ENCODE assay signal across 25 cellular contexts in genomic region chr10:100723180-100723579, GRCh38. TPM values are rescaled to one million over a fixed set of nuclear protein-coding genes. Genes with fewer than 3 reads are reported as not detected.
"Had no signal": no experiment of that assay in that cellular context is flagged by ENCODE, and none has a peak within 500 bp of the region (broad histone marks: within the 10 kb centered on the region; RNA-seq: fewer than 3 reads in every experiment).

No MANE protein-coding gene starts in this region.

- ATAC-seq: activated CD4-positive, CD25-positive, alpha-beta regulatory T cell treated with anti-CD3 and anti-CD28 coated beads, Interleukin-2, amount 50 U/mL, for 24 hours; activated CD8-positive, alpha-beta T cell treated with anti-CD3 and anti-CD28 coated beads, Interleukin-2, amount 10 ng/mL, durations not matched to agents 7 days and 5 days; effector memory CD8-positive, alpha-beta T cell; gastrocnemius medialis; natural killer cell; stimulated activated memory B cell treated with anti-CD40 and anti-IgM and Interleukin-4, amounts not matched to agents 10 μg/mL and 1 μg/mL and 100 μg/mL, for 72 hours had no signal

- H3K27me3 ChIP-seq: testis had no signal

- H3K27ac ChIP-seq: breast epithelium, dorsolateral prefrontal cortex, esophagus squamous epithelium, gastrocnemius medialis, left ventricle myocardium inferior, skin epidermis, testis, upper lobe of left lung had no signal

- H3K36me3 Mint-ChIP-seq: natural killer cell; stimulated activated memory B cell treated with anti-CD40 and anti-IgM and Interleukin-4, amounts not matched to agents 10 μg/mL and 1 μg/mL and 100 μg/mL, for 72 hours had no signal

- H3K4me3 Mint-ChIP-seq: activated CD4-positive, alpha-beta T cell treated with anti-CD3 and anti-CD28 coated beads, Interleukin-2, amount 10 ng/mL, durations not matched to agents 7 days and 5 days; activated CD8-positive, alpha-beta T cell treated with anti-CD3 and anti-CD28 coated beads, Interleukin-2, amount 10 ng/mL, durations not matched to agents 7 days and 5 days; central memory CD8-positive, alpha-beta T cell; natural killer cell had no signal

- H3K4me1 ChIP-seq: breast epithelium, gastrocnemius medialis, testis had no signal

- H3K9me3 Mint-ChIP-seq: activated CD4-positive, alpha-beta T cell treated with anti-CD3 and anti-CD28 coated beads, Interleukin-2, amount 10 ng/mL, durations not matched to agents 7 days and 5 days; activated naive CD8-positive, alpha-beta T cell treated with anti-CD3 and anti-CD28 coated beads, Interleukin-2, amount 10 ng/mL, durations not matched to agents 7 days and 5 days; central memory CD8-positive, alpha-beta T cell; effector memory CD8-positive, alpha-beta T cell; natural killer cell; stimulated activated memory B cell treated with anti-CD40 and anti-IgM and Interleukin-4, amounts not matched to agents 10 μg/mL and 1 μg/mL and 100 μg/mL, for 72 hours had no signal

- H3K4me3 ChIP-seq: dorsolateral prefrontal cortex, esophagus squamous epithelium, gastrocnemius medialis, left ventricle myocardium inferior, skin epidermis, upper lobe of left lung had no signal

- H3K9me3 ChIP-seq: breast epithelium, esophagus squamous epithelium, gastrocnemius medialis, left ventricle myocardium inferior, testis, upper lobe of left lung had no signal

- H3K27ac Mint-ChIP-seq: activated CD4-positive, alpha-beta T cell treated with anti-CD3 and anti-CD28 coated beads, Interleukin-2, amount 10 ng/mL, durations not matched to agents 7 days and 5 days; activated CD8-positive, alpha-beta T cell treated with anti-CD3 and anti-CD28 coated beads, Interleukin-2, amount 10 ng/mL, durations not matched to agents 7 days and 5 days; effector memory CD8-positive, alpha-beta T cell; natural killer cell; stimulated activated memory B cell treated with anti-CD40 and anti-IgM and Interleukin-4, amounts not matched to agents 10 μg/mL and 1 μg/mL and 100 μg/mL, for 72 hours had no signal

- H3K36me3 ChIP-seq: breast epithelium, esophagus squamous epithelium, gastrocnemius medialis, left ventricle myocardium inferior, upper lobe of left lung had no signal

- DNase-seq: activated CD4-positive, alpha-beta T cell treated with anti-CD3 and anti-CD28 coated beads, Interleukin-2, amount 10 ng/mL, durations not matched to agents 7 days and 5 days; activated CD8-positive, alpha-beta T cell treated with anti-CD3 and anti-CD28 coated beads, Interleukin-2, amount 10 ng/mL, durations not matched to agents 7 days and 5 days; activated naive CD4-positive, alpha-beta T cell treated with Interleukin-2 at 50 U/mL for 16 hours; activated naive CD8-positive, alpha-beta T cell treated with anti-CD3 and anti-CD28 coated beads, Interleukin-2, amount 10 ng/mL, durations not matched to agents 7 days and 5 days; activated T-cell treated with anti-CD3 and anti-CD28 coated beads, Interleukin-2, amount 50 U/mL, for 1 hour; amniotic stem cell; effector memory CD8-positive, alpha-beta T cell; esophagus squamous epithelium; gastrocnemius medialis; hippocampal formation; left ventricle myocardium inferior; midbrain; natural killer cell; nucleus accumbens; stimulated activated CD4-positive, alpha-beta T cell treated with anti-CD3 and anti-CD28 coated beads, Interleukin-2, amount 100 ng/mL, for 24 hours; testis had no signal

RNA-seq across cellular contexts. Expression of gene PAX2, which starts 22.2 kb away (rescaled TPM):
- total RNA-seq: activated CD4-positive, alpha-beta T cell treated with anti-CD3 and anti-CD28 coated beads, Interleukin-2, amount 10 ng/mL, durations not matched to agents 7 days and 5 days; activated CD8-positive, alpha-beta T cell treated with anti-CD3 and anti-CD28 coated beads, Interleukin-2, amount 10 ng/mL, durations not matched to agents 7 days and 5 days; activated naive CD8-positive, alpha-beta T cell treated with anti-CD3 and anti-CD28 coated beads, Interleukin-2, amount 10 ng/mL, durations not matched to agents 7 days and 5 days; esophagus squamous epithelium; gastrocnemius medialis; left ventricle myocardium inferior; lung microvascular endothelial cell; natural killer cell; T-helper 1 cell treated with Interleukin-12 subunit alpha and Interleukin-12 subunit beta and Interleukin-4 antibody, amounts not matched to agents 30 ng/mL and 1 ng/mL, for 36 hours had no signal
